In genomic region chr14:69285661-69286255, GRCh38 we compare ENCODE assay signal across 16 cellular contexts. TPM values are rescaled to one million over a fixed set of nuclear protein-coding genes. Genes with fewer than 3 reads are reported as not detected.
DNase-seq lines count a peak whose midpoint lies in the region; ATAC-seq, FAIRE-seq and TF ChIP-seq lines count a peak whose summit lies in the region.
"Had no signal": no experiment of that assay in that cellular context is flagged by ENCODE, and none has a peak within 500 bp of the region (broad histone marks: within the 10 kb centered on the region; RNA-seq: fewer than 3 reads in every experiment).

No MANE protein-coding gene starts in this region.

- no peak overlapping the region for H3K4me2 ChIP-seq in HepG2 (ENCODE audit: low read depth, low read length)
- H3K4me2 ChIP-seq: BLaER1 had no signal

- intact Hi-C loops in left ventricle myocardium superior (cut with micrococcal nuclease) = no loop called here
- intact Hi-C loops in HepG2 (cut with micrococcal nuclease; ENCODE audit: unreplicated experiment) = no loop called here

- no peaks in the 10 kb centered on the region for H4K20me1 ChIP-seq in HepG2 (ENCODE audit: insufficient read depth, low read length)
- H4K20me1 ChIP-seq: BLaER1 had no signal

- H3K27ac Mint-ChIP-seq in stimulated activated memory B cell treated with anti-CD40 and anti-IgM and Interleukin-4, amounts not matched to agents 10 μg/mL and 1 μg/mL and 100 μg/mL, for 72 hours = no peak overlapping the region
- H3K27ac Mint-ChIP-seq: CD4-positive, CD25-positive, alpha-beta regulatory T cell; HFFc6 had no signal

- TF ChIP-seq CTCF in right atrium auricular region (IDR thresholded peaks at IDR 0.05) (no peak), HepG2 (CRISPR knock-in tag; IDR thresholded peaks at IDR 0.05) (no peak)

- WGBS in HepG2 (ENCODE audit: low lambda C conversion rate) = 42% methylated on average over 7 of the region's 7 CpGs

- DNase-seq in right atrium auricular region (ENCODE audit: low spot score) (peak; percentile 23), left ventricle myocardium superior (no peak), HepG2 (ENCODE audit: low spot score) (no peak), NCI-H82 (lab: John Stamatoyannopoulos, UW) (no peak)
- DNase-seq: AML-193; Calu3; CD4-positive, CD25-positive, alpha-beta regulatory T cell; DMS 273 treated with DMSO at 0.1 percent for 48 hours; HCEC 1CT; HFFc6 had no signal

- H3K27me3 ChIP-seq in right atrium auricular region (no peaks in the 10 kb centered on the region), HepG2 (ENCODE audit: control insufficient read depth in 1 of 2, insufficient read depth in 2 of 2, low read length in 2 of 2) (no peaks in the 10 kb centered on the region)
- H3K27me3 ChIP-seq: BLaER1 had no signal

- H3K4me1 Mint-ChIP-seq in stimulated activated memory B cell treated with anti-CD40 and anti-IgM and Interleukin-4, amounts not matched to agents 10 μg/mL and 1 μg/mL and 100 μg/mL, for 72 hours = no peaks in the 10 kb centered on the region
- H3K4me1 Mint-ChIP-seq: CD4-positive, CD25-positive, alpha-beta regulatory T cell had no signal

- TF ChIP-seq EP300 in HepG2 (IDR thresholded peaks at IDR 0.05; ENCODE audit: low read depth in 2 of 2, low read length in 2 of 2) (no peak), HepG2 (CRISPR knock-in tag; IDR thresholded peaks at IDR 0.05; ENCODE audit: borderline replicate concordance) (no peak)

- no peak overlapping the region for H3K27ac ChIP-seq in right atrium auricular region
- no peak overlapping the region for H3K27ac ChIP-seq in HepG2 (ENCODE audit: extremely low read length, insufficient read depth, low read length)
- H3K27ac ChIP-seq: BLaER1, HL-60 had no signal

- H2AFZ ChIP-seq in HepG2 (ENCODE audit: low read length) = no peak overlapping the region

- H3K4me1 ChIP-seq in right atrium auricular region = peaks cover 0 to 38% of the 10 kb centered on the region in 2 donors
- H3K4me1 ChIP-seq in HepG2 (ENCODE audit: insufficient read depth, low read length) = peaks cover 17% of the 10 kb centered on the region; the same call in 1 of the 2 replicates
- H3K4me1 ChIP-seq: BLaER1 had no signal

- no peaks in the 10 kb centered on the region for H3K9me3 Mint-ChIP-seq in stimulated activated memory B cell treated with anti-CD40 and anti-IgM and Interleukin-4, amounts not matched to agents 10 μg/mL and 1 μg/mL and 100 μg/mL, for 72 hours
- H3K9me3 Mint-ChIP-seq: CD4-positive, CD25-positive, alpha-beta regulatory T cell; HFFc6 had no signal

- peaks cover 33% of the 10 kb centered on the region for H3K27me3 Mint-ChIP-seq in stimulated activated memory B cell treated with anti-CD40 and anti-IgM and Interleukin-4, amounts not matched to agents 10 μg/mL and 1 μg/mL and 100 μg/mL, for 72 hours

- no peaks in the 10 kb centered on the region for H3K9me3 ChIP-seq in right atrium auricular region
- no peaks in the 10 kb centered on the region for H3K9me3 ChIP-seq in HepG2 (ENCODE audit: low read length)
- H3K9me3 ChIP-seq: BLaER1 had no signal

- FAIRE-seq in HepG2 (lab: Jason Lieb, UNC) = no peak
- FAIRE-seq: GM12878, GM18507 had no signal

- H3K79me2 ChIP-seq in HepG2 (ENCODE audit: insufficient read depth, low read length) = no peaks in the 10 kb centered on the region

- no peak overlapping the region for H3K4me3 Mint-ChIP-seq in stimulated activated memory B cell treated with anti-CD40 and anti-IgM and Interleukin-4, amounts not matched to agents 10 μg/mL and 1 μg/mL and 100 μg/mL, for 72 hours
- H3K4me3 Mint-ChIP-seq: CD4-positive, CD25-positive, alpha-beta regulatory T cell; HFFc6 had no signal

- POLR2A ChIA-PET in HepG2 (lab: Yijun Ruan, JAX) = no interaction called here

- in situ Hi-C loops in HepG2 (cut with HindIII; ENCODE audit: extremely low pct_ligation_motif_present, low pct_unique_long_range_greater_than_20kb) = no loop called here

- no TSS peak for BruUV-seq in HepG2 (replicated peaks; lab: Mats Ljungman, UMichigan)

- CTCF ChIA-PET in HepG2 (lab: Yijun Ruan, JAX; ENCODE audit: low intra/inter-chr PET ratio, low total read pairs) = no interaction called here

- H3K36me3 Mint-ChIP-seq in stimulated activated memory B cell treated with anti-CD40 and anti-IgM and Interleukin-4, amounts not matched to agents 10 μg/mL and 1 μg/mL and 100 μg/mL, for 72 hours = no peaks in the 10 kb centered on the region
- H3K36me3 Mint-ChIP-seq: CD4-positive, CD25-positive, alpha-beta regulatory T cell had no signal

- no peak overlapping the region for H3K9ac ChIP-seq in HepG2 (ENCODE audit: insufficient read depth, low read depth, low read length)
- H3K9ac ChIP-seq: BLaER1 had no signal

- no peaks in the 10 kb centered on the region for H3K36me3 ChIP-seq in right atrium auricular region
- no peaks in the 10 kb centered on the region for H3K36me3 ChIP-seq in HepG2 (replicated peaks in 1 of 2; ENCODE audit: control insufficient read depth in 1 of 2, insufficient read depth in 2 of 2, low read length in 2 of 2)
- H3K36me3 ChIP-seq: BLaER1 had no signal

- no peak for ATAC-seq in left ventricle myocardium superior
- no peak for ATAC-seq in HepG2
- peak; percentile 38 for ATAC-seq in stimulated activated memory B cell treated with anti-CD40 and anti-IgM and Interleukin-4, amounts not matched to agents 10 μg/mL and 1 μg/mL and 100 μg/mL, for 72 hours
- no peak for ATAC-seq in HG03354 (IDR thresholded peaks at IDR 0.05; ENCODE audit: poor library complexity, severe bottlenecking, unreplicated experiment)
- ATAC-seq: GM12878 had no signal

- TF ChIP-seq POLR2A in HepG2 (IDR thresholded peaks at IDR 0.05; ENCODE audit: insufficient read depth in 1 of 2, low read depth in 2 of 2, low read length in 2 of 2) = no peak

- no peak for TF ChIP-seq RAD21 in HepG2 (CRISPR knock-in tag; IDR thresholded peaks at IDR 0.05)

- H3K4me3 ChIP-seq in right atrium auricular region (no peak overlapping the region), HepG2 (replicated peaks in 1 of 3; ENCODE audit: insufficient read depth in 1 of 3, low read depth in 2 of 3, low read length in 3 of 3) (no peak overlapping the region)
- H3K4me3 ChIP-seq: BLaER1, GM12878 had no signal

TF ChIP-seq in HepG2, 621 proteins besides CTCF, POLR2A, EP300 and RAD21:
- TF ChIP-seq FOSL2 (CRISPR knock-in tag; IDR thresholded peaks at IDR 0.05) (no peak), HNRNPL (IDR thresholded peaks at IDR 0.05; ENCODE audit: low read depth, low read length) (0 out of 2 replicates have a peak, but pooled peaks have one; percentile 17)

RNA-seq across cellular contexts. Expression of gene GALNT16, which starts 25.8 kb away (rescaled TPM):
- total RNA-seq in right atrium auricular region (10 to 100 TPM; 17.9 to 56.8 TPM), left ventricle myocardium superior (101 TPM), HepG2 (2016; rRNA removed; fragmentation: Illumina TruSeq; extraction: Trizol) (0.36 and 0.82 TPM in 2 replicates)
- 0.10 and 0.18 TPM in 2 replicates for total RNA-seq in HepG2 (2016; cell fraction: cytosol; rRNA removed; fragmentation: Illumina TruSeq; extraction: Trizol; ENCODE audit: low read depth)
- total RNA-seq in HepG2 (2016; cell fraction: insoluble cytoplasmic fraction; rRNA removed; fragmentation: Illumina TruSeq; extraction: Trizol) = 0.40 and 1.1 TPM in 2 replicates
- total RNA-seq in HepG2 (2016; cell fraction: membrane; rRNA removed; fragmentation: Illumina TruSeq; extraction: Trizol) = 0.28 and 0.68 TPM in 2 replicates
- 1.3 and 1.6 TPM in 2 replicates for total RNA-seq in HepG2 (2016; cell fraction: nucleus; rRNA removed; fragmentation: Illumina TruSeq; extraction: Trizol)
- polyA plus RNA-seq in HepG2 (2011; rRNA removed) = 0.54 and 0.55 TPM in 2 replicates
- 0.42 and 0.63 TPM in 2 replicates for polyA plus RNA-seq in HepG2 (2011; cell fraction: cytosol; rRNA removed)
- 0.72 and 0.73 TPM in 2 replicates for polyA plus RNA-seq in HepG2 (2011; cell fraction: nucleus; rRNA removed)
- 0.20 and 0.39 TPM in 2 replicates for polyA plus RNA-seq in HepG2 (2012)
- polyA plus RNA-seq in HepG2 (2016; cell fraction: cytosol; fragmentation: Illumina TruSeq; extraction: Trizol; ENCODE audit: low read depth) = 0.09 and 0.34 TPM in 2 replicates
- polyA plus RNA-seq in HepG2 (2016; cell fraction: insoluble cytoplasmic fraction; fragmentation: Illumina TruSeq; extraction: Trizol; ENCODE audit: low read depth) = 0.35 and 0.51 TPM in 2 replicates
- polyA plus RNA-seq in HepG2 (2016; cell fraction: membrane; fragmentation: Illumina TruSeq; extraction: Trizol; ENCODE audit: low read depth) = 0.32 and 0.44 TPM in 2 replicates
- 2.8 and 3.3 TPM in 2 replicates for polyA plus RNA-seq in HepG2 (2016; cell fraction: nucleus; fragmentation: Illumina TruSeq; extraction: Trizol; ENCODE audit: insufficient read depth, low read depth)
- 0.90 TPM in 1 of 2 replicates, not detected in the other for polyA minus RNA-seq in HepG2 (2011; rRNA and poly(A)+ RNA removed; ENCODE audit: low replicate concordance)
- polyA minus RNA-seq in HepG2 (2011; cell fraction: cytosol; rRNA and poly(A)+ RNA removed) = 0.30 and 0.44 TPM in 2 replicates
- polyA minus RNA-seq in HepG2 (2011; cell fraction: nucleus; rRNA and poly(A)+ RNA removed) = 0.13 TPM in 1 of 2 replicates, not detected in the other
- total RNA-seq: CD4-positive, CD25-positive, alpha-beta regulatory T cell had no signal

Comparison
In these comparisons a context has a peak if more than half of its experiments do, and no peak if none do; other contexts are left out.
1. RNA of gene GALNT16, which starts 25.8 kb away (total RNA-seq): 101 TPM in left ventricle myocardium superior (single experiment) and 17.9 to 56.8 TPM in right atrium auricular region; 0.10 to 1.6 TPM in HepG2; every median in the first group is over 4 times any median in the second.